In the genomic region with DNA sequence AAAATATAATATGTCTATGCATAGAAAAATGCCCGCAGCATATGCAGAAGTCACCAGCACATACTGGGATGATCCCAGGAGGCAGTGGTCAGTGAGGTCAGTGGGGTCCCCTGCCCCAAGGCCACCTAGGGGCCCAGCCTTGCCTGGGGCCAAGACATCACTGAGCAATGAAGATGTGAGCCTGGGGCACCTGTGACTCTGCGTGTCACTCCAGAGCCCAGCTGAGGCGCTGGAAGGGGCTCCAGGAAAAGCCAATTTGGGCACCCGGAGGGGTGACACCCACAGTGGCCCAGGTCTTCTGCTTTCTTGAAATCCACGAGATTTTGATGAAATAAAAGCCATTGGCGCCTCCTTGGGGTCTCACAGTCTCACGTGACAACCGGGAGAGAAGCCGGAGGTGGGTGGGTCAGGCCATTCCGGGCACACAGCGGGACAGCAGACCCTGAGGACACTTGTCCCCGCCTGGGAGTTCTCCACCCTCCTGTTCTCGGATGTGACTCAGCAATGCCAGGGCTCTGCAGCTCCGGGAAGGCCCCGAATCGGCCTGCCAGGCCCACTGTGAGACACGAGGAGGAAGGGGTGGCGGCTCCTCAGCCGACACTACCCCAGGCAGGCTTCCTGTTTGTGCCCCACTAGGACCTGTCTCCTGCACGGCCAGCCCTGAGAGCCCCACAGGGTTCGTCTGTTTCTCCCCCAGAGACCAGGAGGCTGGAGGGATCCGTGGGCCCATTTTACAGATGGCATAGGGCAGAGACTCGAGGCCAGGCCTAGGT, we compare ENCODE assay signal across 8 cellular contexts. TPM values are rescaled to one million over a fixed set of nuclear protein-coding genes. Genes with fewer than 3 reads are reported as not detected.
DNase-seq lines count a peak whose midpoint lies in the region; ATAC-seq and TF ChIP-seq lines count a peak whose summit lies in the region.

No MANE protein-coding gene starts in this region.

- in situ Hi-C loops in GM23248 (cut with MboI): loop anchor here (5.0 kb wide), 1 partner anchor 116 kb away; no protein-coding TSS in a partner anchor

- H3K4me3 ChIP-seq in RWPE2 (ENCODE audit: severe bottlenecking) (no peak overlapping the region), GM23248 (no peak overlapping the region), H7 (ENCODE audit: insufficient read depth, low read depth, low read length) (no peak overlapping the region)

- no peaks in the 10 kb centered on the region for H3K36me3 ChIP-seq in RWPE2 (ENCODE audit: low read depth)
- H3K36me3 ChIP-seq in GM23248 (ENCODE audit: low read depth): no peaks in the 10 kb centered on the region
- H3K36me3 ChIP-seq in H7 (replicated peaks; ENCODE audit: control insufficient read depth, insufficient read depth, low read length): no peaks in the 10 kb centered on the region

- no peaks in the 10 kb centered on the region for H3F3A ChIP-seq in GM23248 (ENCODE audit: insufficient read depth)

- H3K27me3 ChIP-seq in RWPE2 (ENCODE audit: insufficient read depth, poor library complexity, severe bottlenecking) (no peaks in the 10 kb centered on the region), GM23248 (replicated peaks; ENCODE audit: insufficient read depth) (peaks cover 10% of the 10 kb centered on the region; the same call in 1 of the 2 replicates), H7 (ENCODE audit: control insufficient read depth, insufficient read depth, low read length) (no peaks in the 10 kb centered on the region)

- H4K20me1 ChIP-seq in GM23248 (ENCODE audit: insufficient read depth): no peaks in the 10 kb centered on the region

- peak overlapping the region; percentile 2 for H3K27ac ChIP-seq in RWPE2 (ENCODE audit: poor library complexity, severe bottlenecking)
- peak overlapping the region; percentile 63 for H3K27ac ChIP-seq in adipose tissue (ENCODE audit: low read depth, low read length)
- H3K27ac ChIP-seq in GM23248: no peak overlapping the region

- H3K9ac ChIP-seq in GM23248: no peak overlapping the region

- no peak overlapping the region for H3K4me2 ChIP-seq in GM23248 (ENCODE audit: unreplicated experiment)

- H3K79me2 ChIP-seq in GM23248 (ENCODE audit: insufficient read depth): no peaks in the 10 kb centered on the region

- ATAC-seq in GM21737 (IDR thresholded peaks at IDR 0.05; ENCODE audit: unreplicated experiment) (peak; percentile 30), RWPE2 (ENCODE audit: low read depth) (peak; percentile 40), omental fat pad (ENCODE audit: low FRiP score) (peak; percentile 11)

- WGBS in adipose tissue, 3 donors: 43 to 75% (median 49%) methylated on average over 23 of the region's 23 CpGs
- 72 to 74% methylated on average over 21 to 23 of the region's 23 CpGs for WGBS in GM23248 (ENCODE audit: low coverage in 1 of 2, low lambda C conversion rate in 2 of 2, missing lambda C conversion rate in 2 of 2), 2 experiments

- no peaks in the 10 kb centered on the region for H3K9me2 ChIP-seq in GM23248 (ENCODE audit: insufficient read depth)

- H2AFZ ChIP-seq in GM23248: no peak overlapping the region

- no peak for TF ChIP-seq CTCF in RWPE2 (IDR thresholded peaks at IDR 0.05; ENCODE audit: poor library complexity, severe bottlenecking)
- TF ChIP-seq CTCF in omental fat pad (IDR thresholded peaks at IDR 0.05): no peak

- peak; percentile 89 for DNase-seq in RWPE2 (ENCODE audit: low spot score)
- peak; percentile 50 for DNase-seq in omental fat pad (ENCODE audit: low spot score)
- no peak for DNase-seq in OCI-M2 (lab: John Stamatoyannopoulos, UW; ENCODE audit: unreplicated experiment)
- no peak for DNase-seq in GM23248
- no peak for DNase-seq in H7
- DNase-seq in NCI-H1092 treated with DMSO at 0.1 percent for 48 hours (lab: John Stamatoyannopoulos, UW): no peak

- H3K4me1 ChIP-seq in RWPE2 (ENCODE audit: insufficient read depth, poor library complexity, severe bottlenecking) (peaks cover 16% of the 10 kb centered on the region), GM23248 (ENCODE audit: insufficient read depth) (peaks cover under 1% of the 10 kb centered on the region; the same call in 1 of the 2 replicates)

- H3K9me3 ChIP-seq in RWPE2 (ENCODE audit: severe bottlenecking) (no peaks in the 10 kb centered on the region), GM23248 (ENCODE audit: low read depth) (no peaks in the 10 kb centered on the region)

RNA-seq across cellular contexts. Expression of a gene that starts 24.4 kb away (rescaled TPM):
- polyA plus RNA-seq in adipose tissue (10 to 100 TPM in 2 of 3 donors, 1 to 10 TPM in 1; 6.8 to 45.9 (median 37.8) TPM), GM23248 (2016; fragmentation: Nextera tagmentation; extraction: Ambion mirVana) (0.10 and 0.43 TPM in 2 replicates)
- total RNA-seq in omental fat pad: 10 to 100 TPM; 26.1 to 67.4 (median 55.6) TPM
- total RNA-seq in GM23248 (2014; rRNA removed; shearing (Covaris generic)): 0.22 TPM in 1 of 2 replicates, not detected in the other
- total RNA-seq in H7 (2014; rRNA removed; shearing (Covaris generic)): 14.6 and 18.4 TPM in 2 replicates

Comparison
In these comparisons a context has a peak if more than half of its experiments do, and no peak if none do; other contexts are left out.
1. DNase-seq: peak in RWPE2 (single experiment) and omental fat pad (single experiment); none in OCI-M2 (single experiment), GM23248 (single experiment), H7 (single experiment) and NCI-H1092 treated with DMSO at 0.1 percent for 48 hours (single experiment).
2. RNA of a gene that starts 24.4 kb away (total RNA-seq): 26.1 to 67.4 TPM in omental fat pad and 14.6 to 18.4 TPM in H7; 0.22 TPM in GM23248; every median in the first group is over 10 times any median in the second.
3. Peak in every context shown above with its lines, with median percentiles within 50 percentile points of each other: ATAC-seq.